Comparison of ENCODE assay signal across 8 cellular contexts in the genomic region with DNA sequence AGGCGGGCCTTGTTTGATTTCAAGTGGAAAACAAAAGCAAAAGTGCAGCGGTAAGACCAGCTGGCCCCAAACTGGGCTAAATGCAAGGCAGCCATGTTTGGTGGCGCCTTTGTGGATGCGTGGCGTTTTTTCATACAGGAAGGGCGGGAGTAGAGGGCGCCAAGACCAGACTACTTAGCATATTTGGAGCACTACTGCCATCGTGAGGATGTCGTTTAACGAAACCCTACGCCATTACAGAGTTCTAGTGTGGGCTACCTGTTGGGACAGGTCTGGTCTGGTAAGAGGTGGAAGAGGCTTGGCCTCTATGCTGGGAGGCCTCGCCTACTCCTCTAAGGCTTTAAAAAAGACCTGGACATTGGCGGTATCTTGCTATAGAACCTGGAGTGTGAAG.
A peak's percentile ranks its signal among the peaks of the same experiment; 100 is the strongest.
DNase-seq lines count a peak whose midpoint lies in the region; ATAC-seq and TF ChIP-seq lines count a peak whose summit lies in the region.

No MANE protein-coding gene starts in this region.

- CTCF ChIA-PET in HEK293T (lab: Yijun Ruan, JAX) = interaction anchor here (1.3 kb wide), 1 partner anchor 29 kb away, joined by 3 read pairs; no protein-coding TSS in a partner anchor

- in situ Hi-C loops in ACHN (cut with HindIII; ENCODE audit: low pct_ligation_motif_present, low pct_unique_long_range_greater_than_20kb, low sequenced_read_pairs) = no loop called here

- WGBS in gastroesophageal sphincter (ENCODE audit: low coverage in 1 of 2), 2 donors = 39 to 97% methylated on average over 7 to 10 of the region's 13 CpGs

- H3K4me3 ChIP-seq in Peyer's patch (peak overlapping the region in 2 of 4 donors; percentile 46 to 59), gastroesophageal sphincter (no peak overlapping the region)

- POLR2A ChIA-PET in HEK293T (lab: Yijun Ruan, JAX) = no interaction called here

- TF ChIP-seq EP300 in gastroesophageal sphincter (IDR thresholded peaks at IDR 0.05) = no peak

- H3K4me1 ChIP-seq in Peyer's patch = no peaks in the 10 kb centered on the region
- H3K4me1 ChIP-seq in gastroesophageal sphincter = no peaks in the 10 kb centered on the region

- H3K36me3 ChIP-seq in Peyer's patch = no peaks in the 10 kb centered on the region
- no peaks in the 10 kb centered on the region for H3K36me3 ChIP-seq in gastroesophageal sphincter

- H3K9me3 ChIP-seq in Peyer's patch (no peaks in the 10 kb centered on the region), gastroesophageal sphincter (no peaks in the 10 kb centered on the region)

- H3K27me3 ChIP-seq in Peyer's patch (no peaks in the 10 kb centered on the region), gastroesophageal sphincter (no peaks in the 10 kb centered on the region)

- DNase-seq in DMS114 treated with DMSO at 0.1 percent for 48 hours (lab: John Stamatoyannopoulos, UW; ENCODE audit: unreplicated experiment) (peak; percentile 75), HEK293T (ENCODE audit: extremely low spot score) (peak; percentile 60), Peyer's patch (peak in 2 of 3 donors; percentile 90 to 97), ureter (ENCODE audit: low spot score) (peak; percentile 94), ACHN (no peak)
- DNase-seq in activated CD4-positive, alpha-beta T cell treated with anti-CD3 and anti-CD28 coated beads, Interleukin-2, amount 50 U/mL, for 48 hours = no peak

- TF ChIP-seq POLR2A in Peyer's patch (IDR thresholded peaks at IDR 0.05) (no peak), gastroesophageal sphincter (IDR thresholded peaks at IDR 0.05) (no peak)

- peak in 3 of 6 experiments; percentile 21 to 74 (median 36) for TF ChIP-seq CTCF in Peyer's patch (IDR thresholded peaks at IDR 0.05)
- peak in 1 of 4 experiments; percentile 56 for TF ChIP-seq CTCF in gastroesophageal sphincter (IDR thresholded peaks at IDR 0.05)

- ATAC-seq in gastroesophageal sphincter (peak; percentile 93), HG02759 (IDR thresholded peaks at IDR 0.05; ENCODE audit: unreplicated experiment) (no peak)

- H3K27ac ChIP-seq in Peyer's patch = peak overlapping the region in 2 of 4 donors; percentile 68 to 82
- peak overlapping the region in 2 of 4 donors; percentile 80 to 81 for H3K27ac ChIP-seq in gastroesophageal sphincter

TF ChIP-seq in HEK293T, 16 proteins besides CTCF, POLR2A, EP300 and RAD21:
- TF ChIP-seq BHLHE40 (IDR thresholded peaks at IDR 0.05; ENCODE audit: borderline replicate concordance) (no peak), TARDBP (IDR thresholded peaks at IDR 0.05) (no peak), CTBP1 (IDR thresholded peaks at IDR 0.05; ENCODE audit: borderline replicate concordance) (no peak; the same call in 1 of the 2 replicates), ZNF384 (IDR thresholded peaks at IDR 0.05) (peak; percentile 100), FOXA1 (IDR thresholded peaks at IDR 0.05) (no peak), NFRKB (IDR thresholded peaks at IDR 0.05) (no peak), SP1 (IDR thresholded peaks at IDR 0.05) (no peak), L3MBTL2 (conservative IDR thresholded peaks at IDR 0.05) (no peak), LEF1 (IDR thresholded peaks at IDR 0.05; ENCODE audit: borderline replicate concordance) (no peak), HDGF (IDR thresholded peaks at IDR 0.05; ENCODE audit: borderline replicate concordance) (no peak), ARNT (IDR thresholded peaks at IDR 0.05) (no peak), FOXM1 (IDR thresholded peaks at IDR 0.05; ENCODE audit: borderline replicate concordance) (peak; percentile 58; the same call in 1 of the 2 replicates), ELF4 (IDR thresholded peaks at IDR 0.05) (no peak), FOXK2 (IDR thresholded peaks at IDR 0.05) (no peak)
- TF ChIP-seq, protein P1, sequence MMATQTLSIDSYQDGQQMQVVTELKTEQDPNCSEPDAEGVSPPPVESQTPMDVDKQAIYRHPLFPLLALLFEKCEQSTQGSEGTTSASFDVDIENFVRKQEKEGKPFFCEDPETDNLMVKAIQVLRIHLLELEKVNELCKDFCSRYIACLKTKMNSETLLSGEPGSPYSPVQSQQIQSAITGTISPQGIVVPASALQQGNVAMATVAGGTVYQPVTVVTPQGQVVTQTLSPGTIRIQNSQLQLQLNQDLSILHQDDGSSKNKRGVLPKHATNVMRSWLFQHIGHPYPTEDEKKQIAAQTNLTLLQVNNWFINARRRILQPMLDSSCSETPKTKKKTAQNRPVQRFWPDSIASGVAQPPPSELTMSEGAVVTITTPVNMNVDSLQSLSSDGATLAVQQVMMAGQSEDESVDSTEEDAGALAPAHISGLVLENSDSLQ (IDR thresholded peaks at IDR 0.05) = no peak

Comparison
In these comparisons a context has a peak if more than half of its experiments do, and no peak if none do; other contexts are left out.
1. DNase-seq: peak in DMS114 treated with DMSO at 0.1 percent for 48 hours (single experiment), HEK293T (single experiment), Peyer's patch (2 of 3) and ureter (single experiment); none in ACHN (single experiment) and activated CD4-positive, alpha-beta T cell treated with anti-CD3 and anti-CD28 coated beads, Interleukin-2, amount 50 U/mL, for 48 hours (0 of 2).